ENCODE assay signal across 32 cellular contexts in genomic region chr13:71699342-71699741, GRCh38.
"Had no signal": no experiment of that assay in that cellular context is flagged by ENCODE, and none has a peak within 500 bp of the region (broad histone marks: within the 10 kb centered on the region; RNA-seq: fewer than 3 reads in every experiment).

No MANE protein-coding gene starts in this region.

- DNase-seq: activated B cell treated with CpG ODN at 0.5 μM for 24 hours; activated CD4-positive, alpha-beta memory T cell treated with anti-CD3 and anti-CD28 coated beads, Interleukin-2, amount 10 ng/mL, durations not matched to agents 7 days and 5 days; activated CD4-positive, alpha-beta T cell treated with anti-CD3 and anti-CD28 coated beads for 36 hours; activated CD4-positive, alpha-beta T cell treated with anti-CD3 and anti-CD28 coated beads, Interleukin-2, amount 10 ng/mL, durations not matched to agents 7 days and 5 days; activated CD4-positive, alpha-beta T cell treated with anti-CD3 and anti-CD28 coated beads, Interleukin-2, amount 50 U/mL, for 4 hours; activated CD4-positive, CD25-positive, alpha-beta regulatory T cell treated with anti-CD3 and anti-CD28 coated beads, Interleukin-2, amount 50 U/mL, for 72 hours; activated CD8-positive, alpha-beta memory T cell treated with anti-CD3 and anti-CD28 coated beads, Interleukin-2, amount 50 U/mL, for 48 hours; activated gamma-delta T cell; activated naive CD4-positive, alpha-beta T cell; activated naive CD4-positive, alpha-beta T cell treated with anti-CD3 and anti-CD28 coated beads, Interleukin-2, amount 10 ng/mL, durations not matched to agents 7 days and 5 days; activated naive CD8-positive, alpha-beta T cell treated with anti-CD3 and anti-CD28 coated beads, Interleukin-2, amount 10 ng/mL, durations not matched to agents 7 days and 5 days; activated T-cell treated with anti-CD3 and anti-CD28 coated beads for 4 hours; activated T-cell treated with anti-CD3 and anti-CD28 coated beads, Interleukin-2, amount 50 U/mL, for 24 hours; activated T-cell treated with anti-CD3 and anti-CD28 coated beads, Interleukin-2, amount 50 U/mL, for 72 hours; central memory CD4-positive, alpha-beta T cell; cerebellar nuclear complex; dorsolateral prefrontal cortex; effector memory CD4-positive, alpha-beta T cell; endodermal cell; foreskin fibroblast; head of caudate nucleus; T-helper 1 cell; T-helper 17 cell; T1000; WERI-Rb-1 had no signal

- FAIRE-seq: frontal cortex had no signal

- H3K9me3 ChIP-seq: ascending aorta, breast epithelium had no signal

- H3K4me3 ChIP-seq: ascending aorta, breast epithelium, cardiac muscle cell, coronary artery, dorsolateral prefrontal cortex had no signal

- H3K4me1 ChIP-seq: ascending aorta, breast epithelium had no signal

- ATAC-seq: activated CD4-positive, alpha-beta T cell treated with anti-CD3 and anti-CD28 coated beads for 36 hours; activated naive CD4-positive, alpha-beta T cell treated with anti-CD3 and anti-CD28 coated beads, Interleukin-2, amount 50 U/mL, for 72 hours; activated T-cell treated with anti-CD3 and anti-CD28 coated beads, Interleukin-2, amount 50 U/mL, for 72 hours; esophagus mucosa; T-helper 17 cell had no signal

- H3K36me3 ChIP-seq: ascending aorta, breast epithelium, cardiac muscle cell, WERI-Rb-1 had no signal
